In genomic region chr10:123391275-123392028, GRCh38 we compare ENCODE assay signal across 10 cellular contexts.
DNase-seq lines count a peak whose midpoint lies in the region; ATAC-seq lines count a peak whose summit lies in the region.
"Had no signal": no experiment of that assay in that cellular context is flagged by ENCODE, and none has a peak within 500 bp of the region (broad histone marks: within the 10 kb centered on the region; RNA-seq: fewer than 3 reads in every experiment).

No MANE protein-coding gene starts in this region.

- H3K56ac ChIP-seq in mesendoderm (ENCODE audit: low read length), result no peak overlapping the region

- no peaks in the 10 kb centered on the region for H3K79me2 ChIP-seq in mesendoderm (ENCODE audit: control insufficient read depth, insufficient read depth, low read length)

- H3K4me3 ChIP-seq in mesendoderm (ENCODE audit: low read length), result no peak overlapping the region
- no peak overlapping the region for H3K4me3 ChIP-seq in effector memory CD4-positive, alpha-beta T cell (ENCODE audit: insufficient read depth, low read depth, low read length, poor library complexity, severe bottlenecking)

- WGBS in mesendoderm (ENCODE audit: extremely low coverage, insufficient coverage, low lambda C conversion rate), result no CpG with 5 or more reads among the region's 15 CpGs

- no peaks in the 10 kb centered on the region for H3K79me1 ChIP-seq in mesendoderm (ENCODE audit: low read length)

- no peaks in the 10 kb centered on the region for H3K36me3 ChIP-seq in mesendoderm (ENCODE audit: control insufficient read depth, insufficient read depth, low read length)
- H3K36me3 ChIP-seq in effector memory CD4-positive, alpha-beta T cell (ENCODE audit: control insufficient read depth, insufficient read depth, low read length), result no peaks in the 10 kb centered on the region

- H3K4me2 ChIP-seq in mesendoderm (ENCODE audit: low read length), result no peak overlapping the region

- H3K27ac ChIP-seq in mesendoderm (ENCODE audit: low read depth, low read length), result no peak overlapping the region
- no peak overlapping the region for H3K27ac ChIP-seq in effector memory CD4-positive, alpha-beta T cell (ENCODE audit: insufficient read depth, low read length, poor library complexity, severe bottlenecking)

- H3K4ac ChIP-seq in mesendoderm (ENCODE audit: low read depth, low read length), result no peak overlapping the region

- H2AK5ac ChIP-seq in mesendoderm (ENCODE audit: low read length), result no peak overlapping the region

- H2BK5ac ChIP-seq in mesendoderm (ENCODE audit: low read length), result no peak overlapping the region

- no peaks in the 10 kb centered on the region for H3K9me3 ChIP-seq in effector memory CD4-positive, alpha-beta T cell (ENCODE audit: control insufficient read depth, low read length)

- ATAC-seq in GM18867 (IDR thresholded peaks at IDR 0.05; ENCODE audit: unreplicated experiment) (peak; percentile 23), GM21528 (IDR thresholded peaks at IDR 0.05; ENCODE audit: low FRiP score, unreplicated experiment) (peak; percentile 23), HG03097 (IDR thresholded peaks at IDR 0.05; ENCODE audit: low FRiP score, unreplicated experiment) (peak; percentile 23)

- no peaks in the 10 kb centered on the region for H3K4me1 ChIP-seq in mesendoderm (ENCODE audit: control insufficient read depth, low read depth, low read length)
- H3K4me1 ChIP-seq in effector memory CD4-positive, alpha-beta T cell (ENCODE audit: control insufficient read depth, insufficient read depth, low read length, poor library complexity, severe bottlenecking), result no peaks in the 10 kb centered on the region
- H3K4me1 ChIP-seq: Caco-2 had no signal

- H3K23ac ChIP-seq in mesendoderm (ENCODE audit: low read length), result no peak overlapping the region

- DNase-seq in left kidney (ENCODE audit: low read depth, low spot score), result peak; percentile 27
- no peak for DNase-seq in mesendoderm
- no peak for DNase-seq in effector memory CD4-positive, alpha-beta T cell
- no peak for DNase-seq in occipital lobe (lab: John Stamatoyannopoulos, UW)
- DNase-seq in amniotic stem cell (lab: John Stamatoyannopoulos, UW), result no peak
- DNase-seq: Caco-2, NCI-H69 had no signal

- H2BK120ac ChIP-seq in mesendoderm (ENCODE audit: low read depth, low read length), result no peak overlapping the region

- no peak overlapping the region for H3K9ac ChIP-seq in mesendoderm (ENCODE audit: low read length)

- no peak overlapping the region for H3K18ac ChIP-seq in mesendoderm (ENCODE audit: low read length)

- H2BK15ac ChIP-seq in mesendoderm (replicated peaks; ENCODE audit: low read depth), result no peak overlapping the region

- no peak overlapping the region for H4K5ac ChIP-seq in mesendoderm (ENCODE audit: low read length)

- no peaks in the 10 kb centered on the region for H3K27me3 ChIP-seq in mesendoderm (ENCODE audit: insufficient read depth, low read length, poor library complexity)
- no peaks in the 10 kb centered on the region for H3K27me3 ChIP-seq in effector memory CD4-positive, alpha-beta T cell (replicated peaks; ENCODE audit: control insufficient read depth, insufficient read depth, low read length, poor library complexity, severe bottlenecking)

- H4K8ac ChIP-seq in mesendoderm (ENCODE audit: low read depth, low read length), result no peak overlapping the region
